Comparison of ENCODE assay signal across 10 cellular contexts in the genomic region with DNA sequence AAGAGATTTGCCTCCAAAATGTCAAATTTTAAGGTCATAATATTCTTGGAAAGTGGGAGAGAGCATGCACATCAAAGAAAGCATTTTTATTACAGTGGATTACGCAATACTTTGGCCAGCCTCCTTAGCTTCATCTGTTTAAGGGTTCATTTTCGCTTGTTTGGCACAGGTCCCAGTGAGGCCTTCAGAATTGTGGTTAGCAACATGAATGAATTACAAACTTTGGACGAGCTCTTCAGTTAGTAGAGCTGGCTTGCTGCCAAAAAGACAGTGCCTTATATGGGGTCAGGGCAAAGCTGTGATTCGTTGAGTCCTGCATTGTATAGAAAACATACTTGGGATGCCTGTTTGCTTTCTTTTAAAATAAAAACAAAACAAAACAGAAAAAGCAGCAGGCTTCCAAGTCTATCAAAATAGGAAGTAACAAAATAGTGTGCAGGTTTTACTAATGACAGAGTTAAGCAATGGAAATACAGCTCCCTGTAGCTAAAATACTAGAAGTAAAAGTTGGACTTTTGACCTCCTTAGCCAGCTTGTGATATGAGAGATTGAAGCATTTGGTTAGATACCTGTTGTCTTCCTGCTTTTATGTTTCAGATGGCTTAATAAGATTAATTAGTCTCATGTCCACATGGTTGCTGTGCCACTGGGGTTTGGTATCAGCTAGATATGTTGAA.
DNase-seq lines count a peak whose midpoint lies in the region; ATAC-seq, FAIRE-seq and TF ChIP-seq lines count a peak whose summit lies in the region.
"Had no signal": no experiment of that assay in that cellular context is flagged by ENCODE, and none has a peak within 500 bp of the region (broad histone marks: within the 10 kb centered on the region; RNA-seq: fewer than 3 reads in every experiment).

No MANE protein-coding gene starts in this region.

- peaks cover 52% of the 10 kb centered on the region for H3K4me1 Mint-ChIP-seq in neural crest cell

- peak overlapping the region; percentile 28 for H3K27ac Mint-ChIP-seq in neural crest cell (ENCODE audit: unreplicated experiment)
- H3K27ac Mint-ChIP-seq: activated B cell treated with CpG ODN at 0.5 μM for 24 hours; stimulated activated naive B cell treated with anti-CD40 and anti-IgM and Interleukin-4, amounts not matched to agents 10 μg/mL and 1 μg/mL and 100 μg/mL, for 72 hours had no signal

- no peaks in the 10 kb centered on the region for H3K27me3 Mint-ChIP-seq in neural crest cell (ENCODE audit: low read depth)
- H3K27me3 Mint-ChIP-seq: activated B cell treated with CpG ODN at 0.5 μM for 24 hours; stimulated activated naive B cell treated with anti-CD40 and anti-IgM and Interleukin-4, amounts not matched to agents 10 μg/mL and 1 μg/mL and 100 μg/mL, for 72 hours had no signal

- H3K36me3 Mint-ChIP-seq in neural crest cell (ENCODE audit: low read depth): peaks cover 2% of the 10 kb centered on the region

- H3K4me3 Mint-ChIP-seq in neural crest cell: peak overlapping the region; percentile 27
- H3K4me3 Mint-ChIP-seq: activated B cell treated with CpG ODN at 0.5 μM for 24 hours; stimulated activated naive B cell treated with anti-CD40 and anti-IgM and Interleukin-4, amounts not matched to agents 10 μg/mL and 1 μg/mL and 100 μg/mL, for 72 hours had no signal

- TF ChIP-seq CTCF in neural crest cell (conservative IDR thresholded peaks at IDR 0.05) (no peak), D721Med (IDR thresholded peaks at IDR 0.05; ENCODE audit: insufficient read depth, missing control alignments) (no peak)

- ATAC-seq in GM19324 (IDR thresholded peaks at IDR 0.05; ENCODE audit: low FRiP score, unreplicated experiment) (peak; percentile 87), HG03439 (IDR thresholded peaks at IDR 0.05; ENCODE audit: unreplicated experiment) (peak; percentile 61)

- no peaks in the 10 kb centered on the region for H3K9me3 Mint-ChIP-seq in neural crest cell
- H3K9me3 Mint-ChIP-seq: activated B cell treated with CpG ODN at 0.5 μM for 24 hours; stimulated activated naive B cell treated with anti-CD40 and anti-IgM and Interleukin-4, amounts not matched to agents 10 μg/mL and 1 μg/mL and 100 μg/mL, for 72 hours had no signal

- FAIRE-seq in D721Med (lab: Jason Lieb, UNC): no peak

- DNase-seq in COLO829 (ENCODE audit: low spot score) (peak; percentile 96), NCI-H2227 treated with DMSO at 0.1 percent for 48 hours (lab: John Stamatoyannopoulos, UW) (peak; percentile 87), fibroblast of gingiva (ENCODE audit: low read depth) (peak; percentile 99), neural crest cell (ENCODE audit: low read depth, low spot score) (no peak), D721Med (ENCODE audit: insufficient read length, low spot score) (no peak)
- peak; percentile 41 to 44 for DNase-seq in activated CD4-positive, alpha-beta T cell treated with anti-CD3 and anti-CD28 coated beads for 4 hours
- DNase-seq: activated B cell treated with CpG ODN at 0.5 μM for 24 hours; stimulated activated naive B cell treated with anti-CD40 and anti-IgM and Interleukin-4, amounts not matched to agents 10 μg/mL and 1 μg/mL and 100 μg/mL, for 72 hours had no signal

Comparison
In these comparisons a context has a peak if more than half of its experiments do, and no peak if none do; other contexts are left out.
1. DNase-seq: peak in COLO829 (single experiment), NCI-H2227 treated with DMSO at 0.1 percent for 48 hours (single experiment), activated CD4-positive, alpha-beta T cell treated with anti-CD3 and anti-CD28 coated beads for 4 hours (2 of 2) and fibroblast of gingiva (single experiment); none in neural crest cell (single experiment) and D721Med (single experiment).